Comparison of ENCODE assay signal across 1 cellular context in the genomic region with DNA sequence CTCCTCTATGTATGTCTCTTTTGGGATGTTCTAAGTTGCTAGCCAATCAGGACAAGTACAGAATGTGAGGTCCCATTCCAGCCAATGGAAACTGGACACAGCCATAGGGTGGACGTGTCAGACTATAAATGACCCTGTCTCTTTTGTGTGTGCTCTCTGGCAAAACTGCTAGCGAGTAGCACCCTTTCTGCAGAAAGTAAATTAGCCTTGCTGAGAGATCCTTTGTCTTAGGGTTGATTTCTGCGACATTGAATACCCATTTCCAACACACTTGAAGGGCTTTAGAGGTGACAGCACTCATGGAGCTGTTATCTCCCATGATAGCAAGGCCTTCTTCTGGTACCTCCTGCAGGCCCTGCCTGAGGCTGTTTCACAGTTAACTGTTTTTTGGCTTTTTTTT.
TF ChIP-seq lines count a peak whose summit lies in the region.

No MANE protein-coding gene starts in this region.

TF ChIP-seq in GM12878, 131 proteins besides CTCF, POLR2A, EP300 and RAD21 (continued from another document):
- TF ChIP-seq, protein P1, sequence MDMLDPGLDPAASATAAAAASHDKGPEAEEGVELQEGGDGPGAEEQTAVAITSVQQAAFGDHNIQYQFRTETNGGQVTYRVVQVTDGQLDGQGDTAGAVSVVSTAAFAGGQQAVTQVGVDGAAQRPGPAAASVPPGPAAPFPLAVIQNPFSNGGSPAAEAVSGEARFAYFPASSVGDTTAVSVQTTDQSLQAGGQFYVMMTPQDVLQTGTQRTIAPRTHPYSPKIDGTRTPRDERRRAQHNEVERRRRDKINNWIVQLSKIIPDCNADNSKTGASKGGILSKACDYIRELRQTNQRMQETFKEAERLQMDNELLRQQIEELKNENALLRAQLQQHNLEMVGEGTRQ (IDR thresholded peaks at IDR 0.05; ENCODE audit: borderline replicate concordance, low read depth, low read length) = no peak
- TF ChIP-seq RB1 (IDR thresholded peaks at IDR 0.05; ENCODE audit: borderline replicate concordance) = no peak
